ENCODE assay signal across 17 cellular contexts in the genomic region with DNA sequence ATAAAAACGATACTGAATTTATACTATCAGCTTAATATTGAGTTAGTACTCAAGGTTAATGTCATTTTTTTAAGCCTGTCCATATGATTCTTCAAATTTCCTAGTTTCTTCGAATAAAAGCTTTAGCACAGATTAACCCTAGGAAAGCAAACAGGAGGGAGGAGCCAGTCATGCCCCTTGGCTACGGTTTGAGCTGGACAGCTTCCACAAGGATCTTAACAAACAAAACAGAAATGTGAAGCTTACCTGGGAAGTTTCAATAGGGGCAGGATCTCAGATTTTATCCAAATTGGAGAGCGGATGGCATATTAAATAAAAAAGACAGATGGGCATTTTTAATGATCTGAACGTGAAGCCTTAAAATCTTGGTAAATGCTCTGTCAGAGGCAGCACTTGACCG. TPM values are rescaled to one million over a fixed set of nuclear protein-coding genes. Genes with fewer than 3 reads are reported as not detected.
"Had no signal": no experiment of that assay in that cellular context is flagged by ENCODE, and none has a peak within 500 bp of the region (broad histone marks: within the 10 kb centered on the region; RNA-seq: fewer than 3 reads in every experiment).

No MANE protein-coding gene starts in this region.

- H3K27ac ChIP-seq: adrenal gland, left ventricle myocardium inferior, pancreas, upper lobe of left lung had no signal

- H3K4me3 ChIP-seq: adrenal gland, left ventricle myocardium inferior, pancreas, upper lobe of left lung had no signal

- H3K9me3 ChIP-seq: adrenal gland, left ventricle myocardium inferior, pancreas, upper lobe of left lung had no signal

- ATAC-seq: activated CD8-positive, alpha-beta T cell treated with anti-CD3 and anti-CD28 coated beads for 36 hours; activated T-cell treated with anti-CD3 and anti-CD28 coated beads, Interleukin-2, amount 50 U/mL, for 4 hours; esophagus mucosa; naive thymus-derived CD4-positive, alpha-beta T cell; pancreas; stimulated activated naive CD8-positive, alpha-beta T cell treated with anti-CD3 and anti-CD28 coated beads, Interleukin-15, amount 100 ng/mL, for 72 hours; WTC11 had no signal

- DNase-seq: activated CD4-positive, alpha-beta T cell treated with anti-CD3 and anti-CD28 coated beads for 48 hours; activated CD8-positive, alpha-beta T cell treated with anti-CD3 and anti-CD28 coated beads for 36 hours; activated effector memory CD4-positive, alpha-beta T cell treated with Interleukin-2 at 50 U/mL for 16 hours; activated naive CD4-positive, alpha-beta T cell treated with anti-CD3 and anti-CD28 coated beads, Interleukin-2, amount 50 U/mL, for 16 hours; activated T-cell treated with anti-CD3 and anti-CD28 coated beads, Interleukin-2, amount 50 U/mL, for 4 hours; adrenal gland; hypothalamus; left ventricle myocardium inferior; naive thymus-derived CD4-positive, alpha-beta T cell; pancreas; stimulated activated CD4-positive, alpha-beta T cell treated with anti-CD3 and anti-CD28 coated beads, Interleukin-1b, Interleukin-23, amount 100 ng/mL, for 48 hours; stimulated activated naive CD8-positive, alpha-beta T cell treated with anti-CD3 and anti-CD28 coated beads, Interleukin-15, amount 100 ng/mL, for 72 hours; upper lobe of left lung had no signal

- H3K4me1 ChIP-seq: adrenal gland, pancreas had no signal

- H3K36me3 ChIP-seq: adrenal gland, left ventricle myocardium inferior, pancreas, upper lobe of left lung had no signal

RNA-seq across cellular contexts. Expression of gene NWD2, which starts 2.3 kb away (rescaled TPM):
- total RNA-seq: activated CD8-positive, alpha-beta T cell treated with anti-CD3 and anti-CD28 coated beads for 36 hours; activated T-cell treated with anti-CD3 and anti-CD28 coated beads, Interleukin-2, amount 50 U/mL, for 4 hours; cardiac septum; glomerular endothelial cell; left ventricle myocardium inferior; naive thymus-derived CD4-positive, alpha-beta T cell; upper lobe of left lung had no signal
